Comparison of ENCODE assay signal across 14 cellular contexts in the genomic region with DNA sequence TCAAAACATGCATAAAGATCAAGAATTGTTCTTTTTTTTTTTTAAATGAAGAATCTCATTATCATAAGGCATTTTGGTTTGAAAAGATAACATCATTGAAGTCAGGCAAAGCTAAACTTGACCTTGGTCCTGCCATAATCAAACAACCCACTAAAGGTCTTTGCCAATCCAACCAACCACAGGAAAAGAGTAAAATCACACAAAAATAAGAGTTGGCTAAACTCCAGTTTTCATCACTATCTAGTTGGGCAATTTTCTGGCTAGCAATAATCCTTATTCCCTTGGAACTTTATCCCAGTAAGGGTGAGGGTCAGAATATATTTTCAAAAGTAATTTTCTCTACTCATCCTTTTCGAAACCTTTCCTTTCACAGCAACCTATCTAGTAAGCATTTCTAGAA.
"Had no signal": no experiment of that assay in that cellular context is flagged by ENCODE, and none has a peak within 500 bp of the region (broad histone marks: within the 10 kb centered on the region; RNA-seq: fewer than 3 reads in every experiment).

No MANE protein-coding gene starts in this region.

- H3K27me3 ChIP-seq: cardiac muscle cell, gastroesophageal sphincter, heart left ventricle, tibial artery had no signal

- H3K9me3 Mint-ChIP-seq: activated CD4-positive, alpha-beta memory T cell treated with anti-CD3 and anti-CD28 coated beads, Interleukin-2, amount 10 ng/mL, durations not matched to agents 7 days and 5 days; activated CD4-positive, alpha-beta T cell treated with anti-CD3 and anti-CD28 coated beads, Interleukin-2, amount 10 ng/mL, durations not matched to agents 24 days and 14 days; activated naive CD4-positive, alpha-beta T cell treated with anti-CD3 and anti-CD28 coated beads, Interleukin-2, amount 10 ng/mL, durations not matched to agents 7 days and 5 days; naive thymus-derived CD8-positive, alpha-beta T cell; stimulated activated naive CD8-positive, alpha-beta T cell treated with anti-CD3 and anti-CD28 coated beads, Interleukin-15, Interleukin-2, amounts not matched to agents 100 ng/mL and 50 ng/mL, for 24 hours; T-cell; T-helper 2 cell treated with Interferon-gamma antibody and Interleukin-4, amounts not matched to agents 5 μg/mL and 100 μg/mL, for 36 hours had no signal

- H3K9me3 ChIP-seq: gastroesophageal sphincter, heart left ventricle, tibial artery had no signal

- H3K27me3 Mint-ChIP-seq: activated CD4-positive, alpha-beta memory T cell treated with anti-CD3 and anti-CD28 coated beads, Interleukin-2, amount 10 ng/mL, durations not matched to agents 7 days and 5 days; activated CD4-positive, alpha-beta T cell treated with anti-CD3 and anti-CD28 coated beads, Interleukin-2, amount 10 ng/mL, durations not matched to agents 24 days and 14 days; activated naive CD4-positive, alpha-beta T cell treated with anti-CD3 and anti-CD28 coated beads, Interleukin-2, amount 10 ng/mL, durations not matched to agents 7 days and 5 days; naive thymus-derived CD8-positive, alpha-beta T cell; stimulated activated naive CD8-positive, alpha-beta T cell treated with anti-CD3 and anti-CD28 coated beads, Interleukin-15, Interleukin-2, amounts not matched to agents 100 ng/mL and 50 ng/mL, for 24 hours; T-cell had no signal

- DNase-seq: activated CD4-positive, alpha-beta memory T cell treated with anti-CD3 and anti-CD28 coated beads, Interleukin-2, amount 10 ng/mL, durations not matched to agents 7 days and 5 days; activated CD4-positive, alpha-beta T cell treated with anti-CD3 and anti-CD28 coated beads, Interleukin-2, amount 10 ng/mL, durations not matched to agents 24 days and 14 days; activated effector memory CD4-positive, alpha-beta T cell treated with anti-CD3 and anti-CD28 coated beads, Interleukin-2, amount 50 U/mL, for 16 hours; activated naive CD4-positive, alpha-beta T cell treated with anti-CD3 and anti-CD28 coated beads, Interleukin-2, amount 10 ng/mL, durations not matched to agents 7 days and 5 days; heart left ventricle; naive thymus-derived CD8-positive, alpha-beta T cell; T-cell; tibial artery had no signal

- H3K27ac Mint-ChIP-seq: activated CD4-positive, alpha-beta memory T cell treated with anti-CD3 and anti-CD28 coated beads, Interleukin-2, amount 10 ng/mL, durations not matched to agents 7 days and 5 days; activated CD4-positive, alpha-beta T cell treated with anti-CD3 and anti-CD28 coated beads, Interleukin-2, amount 10 ng/mL, durations not matched to agents 24 days and 14 days; activated naive CD4-positive, alpha-beta T cell treated with anti-CD3 and anti-CD28 coated beads, Interleukin-2, amount 10 ng/mL, durations not matched to agents 7 days and 5 days; naive thymus-derived CD8-positive, alpha-beta T cell; stimulated activated naive CD8-positive, alpha-beta T cell treated with anti-CD3 and anti-CD28 coated beads, Interleukin-15, Interleukin-2, amounts not matched to agents 100 ng/mL and 50 ng/mL, for 24 hours; T-cell; T-helper 2 cell treated with Interferon-gamma antibody and Interleukin-4, amounts not matched to agents 5 μg/mL and 100 μg/mL, for 36 hours had no signal

- H3K36me3 ChIP-seq: cardiac muscle cell had no signal

- H3K36me3 Mint-ChIP-seq: activated naive CD4-positive, alpha-beta T cell treated with anti-CD3 and anti-CD28 coated beads, Interleukin-2, amount 10 ng/mL, durations not matched to agents 7 days and 5 days had no signal

- H3K27ac ChIP-seq: cardiac muscle cell, epithelial cell of prostate, gastroesophageal sphincter, heart left ventricle, tibial artery, VCaP had no signal

- H3K4me1 ChIP-seq: gastroesophageal sphincter, heart left ventricle, tibial artery had no signal

- H3K4me1 Mint-ChIP-seq: activated CD4-positive, alpha-beta memory T cell treated with anti-CD3 and anti-CD28 coated beads, Interleukin-2, amount 10 ng/mL, durations not matched to agents 7 days and 5 days; activated CD4-positive, alpha-beta T cell treated with anti-CD3 and anti-CD28 coated beads, Interleukin-2, amount 10 ng/mL, durations not matched to agents 24 days and 14 days; activated naive CD4-positive, alpha-beta T cell treated with anti-CD3 and anti-CD28 coated beads, Interleukin-2, amount 10 ng/mL, durations not matched to agents 7 days and 5 days; T-cell had no signal

- H3K4me3 ChIP-seq: cardiac muscle cell, gastroesophageal sphincter, heart left ventricle, tibial artery had no signal

- H3K4me3 Mint-ChIP-seq: activated CD4-positive, alpha-beta memory T cell treated with anti-CD3 and anti-CD28 coated beads, Interleukin-2, amount 10 ng/mL, durations not matched to agents 7 days and 5 days; activated CD4-positive, alpha-beta T cell treated with anti-CD3 and anti-CD28 coated beads, Interleukin-2, amount 10 ng/mL, durations not matched to agents 24 days and 14 days; activated naive CD4-positive, alpha-beta T cell treated with anti-CD3 and anti-CD28 coated beads, Interleukin-2, amount 10 ng/mL, durations not matched to agents 7 days and 5 days; naive thymus-derived CD8-positive, alpha-beta T cell; stimulated activated naive CD8-positive, alpha-beta T cell treated with anti-CD3 and anti-CD28 coated beads, Interleukin-15, Interleukin-2, amounts not matched to agents 100 ng/mL and 50 ng/mL, for 24 hours; T-cell; T-helper 2 cell treated with Interferon-gamma antibody and Interleukin-4, amounts not matched to agents 5 μg/mL and 100 μg/mL, for 36 hours had no signal
